13 cellular contexts compared by ENCODE assay signal in the genomic region with DNA sequence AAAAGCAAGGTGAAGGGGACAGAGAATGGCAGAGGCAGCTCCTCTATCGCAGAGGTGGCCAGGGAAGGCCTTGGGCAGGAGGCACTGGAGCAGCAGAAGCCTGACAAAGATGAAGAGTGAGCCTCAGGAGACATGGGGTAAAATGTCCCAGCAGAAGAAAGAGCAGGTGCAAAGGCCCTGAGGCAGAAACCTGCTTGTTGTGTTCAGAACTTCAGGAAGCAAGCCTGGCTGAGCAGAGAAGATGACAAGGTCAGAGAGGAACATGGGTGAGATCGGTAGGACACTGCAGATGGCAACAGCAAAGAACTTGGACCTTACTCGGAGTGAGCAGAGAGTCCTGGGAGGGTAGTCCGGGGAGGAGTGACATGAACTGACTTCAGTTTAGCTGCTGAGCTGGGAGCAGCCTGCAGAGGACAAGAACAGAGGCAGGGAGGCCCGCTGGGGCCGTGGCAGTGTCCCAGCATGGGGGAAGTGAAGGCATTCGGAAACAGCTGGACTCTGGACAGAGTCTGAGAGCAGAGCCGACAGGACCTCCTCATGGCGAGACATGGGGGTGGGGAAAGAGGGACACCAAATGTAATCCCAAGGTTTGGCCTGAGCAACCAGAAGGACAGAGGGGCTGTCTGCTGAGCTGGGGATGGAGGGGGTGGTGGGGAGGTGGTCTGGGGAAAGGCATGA.
A peak's percentile ranks its signal among the peaks of the same experiment; 100 is the strongest.
DNase-seq lines count a peak whose midpoint lies in the region; ATAC-seq and TF ChIP-seq lines count a peak whose summit lies in the region.
"Had no signal": no experiment of that assay in that cellular context is flagged by ENCODE, and none has a peak within 500 bp of the region (broad histone marks: within the 10 kb centered on the region; RNA-seq: fewer than 3 reads in every experiment).

No MANE protein-coding gene starts in this region.

- POLR2A ChIA-PET in OCI-LY7 (lab: Charles Lee), result interaction anchor here (0.6 kb wide), 1 partner anchor 101 kb away, joined by 3 read pairs; no protein-coding TSS in a partner anchor

- H4K20me1 ChIP-seq in OCI-LY7 (ENCODE audit: insufficient read depth, low read length), result no peaks in the 10 kb centered on the region

- no TSS peak for BruUV-seq in OCI-LY7 (replicated peaks; lab: Mats Ljungman, UMichigan)

- peak overlapping the region; percentile 72 to 95 (median 87) for H3K27ac Mint-ChIP-seq in CD4-positive, CD25-positive, alpha-beta regulatory T cell
- H3K27ac Mint-ChIP-seq in osteocyte (ENCODE audit: unreplicated experiment), result peak overlapping the region; percentile 99

- peak overlapping the region in 2 of 4 donors; percentile 20 to 31 for H3K4me3 Mint-ChIP-seq in CD4-positive, CD25-positive, alpha-beta regulatory T cell
- no peak overlapping the region for H3K4me3 Mint-ChIP-seq in osteocyte (ENCODE audit: unreplicated experiment)

- no peaks in the 10 kb centered on the region for H3K79me2 ChIP-seq in OCI-LY7 (ENCODE audit: insufficient read depth, low read depth, low read length)

- CTCF ChIA-PET in OCI-LY7 (lab: Charles Lee; ENCODE audit: unreplicated experiment), result no interaction called here

- H3K36me3 Mint-ChIP-seq in CD4-positive, CD25-positive, alpha-beta regulatory T cell, result peaks cover 47% of the 10 kb centered on the region
- H3K36me3 Mint-ChIP-seq in osteocyte (ENCODE audit: unreplicated experiment), result peaks cover 3% of the 10 kb centered on the region

- intact Hi-C loops in OCI-LY7 (cut with micrococcal nuclease; ENCODE audit: unreplicated experiment), result loop anchor here (10.0 kb wide), 1 partner anchor 183 kb away; no protein-coding TSS in a partner anchor

- no peaks in the 10 kb centered on the region for H3K9me3 ChIP-seq in CD4-positive, CD25-positive, alpha-beta regulatory T cell (ENCODE audit: control insufficient read depth in 2 of 2, low read length in 2 of 2)
- H3K9me3 ChIP-seq in OCI-LY7 (ENCODE audit: low read length), result no peaks in the 10 kb centered on the region
- H3K9me3 ChIP-seq: ovary, SK-N-SH had no signal

- TF ChIP-seq CTCF in OCI-LY7 (conservative IDR thresholded peaks at IDR 0.05; ENCODE audit: low read length), result no peak
- no peak for TF ChIP-seq CTCF in coronary artery (IDR thresholded peaks at IDR 0.05)
- no peak for TF ChIP-seq CTCF in osteocyte (IDR thresholded peaks at IDR 0.05)

- no peaks in the 10 kb centered on the region for H3K27me3 ChIP-seq in CD4-positive, CD25-positive, alpha-beta regulatory T cell (ENCODE audit: control insufficient read depth, insufficient read depth, low read length)
- H3K27me3 ChIP-seq: ovary had no signal

- no peaks in the 10 kb centered on the region for H3K9me3 Mint-ChIP-seq in CD4-positive, CD25-positive, alpha-beta regulatory T cell
- H3K9me3 Mint-ChIP-seq in osteocyte (ENCODE audit: unreplicated experiment), result no peaks in the 10 kb centered on the region

- H3K36me3 ChIP-seq in CD4-positive, CD25-positive, alpha-beta regulatory T cell (ENCODE audit: control insufficient read depth, insufficient read depth, low read length), result peaks cover 54% of the 10 kb centered on the region
- H3K36me3 ChIP-seq in OCI-LY7 (ENCODE audit: insufficient read depth, low read length), result peaks cover 14% of the 10 kb centered on the region
- H3K36me3 ChIP-seq: ovary had no signal

- no peaks in the 10 kb centered on the region for H3K27me3 Mint-ChIP-seq in CD4-positive, CD25-positive, alpha-beta regulatory T cell
- H3K27me3 Mint-ChIP-seq in osteocyte (ENCODE audit: unreplicated experiment), result no peaks in the 10 kb centered on the region

- H3K4me1 Mint-ChIP-seq in CD4-positive, CD25-positive, alpha-beta regulatory T cell, result peaks cover 20 to 95% (median 67%) of the 10 kb centered on the region in 4 donors
- peaks cover 53% of the 10 kb centered on the region for H3K4me1 Mint-ChIP-seq in osteocyte (ENCODE audit: unreplicated experiment)

- no peak overlapping the region for H3K27ac ChIP-seq in CD4-positive, CD25-positive, alpha-beta regulatory T cell (ENCODE audit: insufficient read depth, low read length, poor library complexity, severe bottlenecking)
- H3K27ac ChIP-seq in OCI-LY7 (ENCODE audit: low read depth, low read length, poor library complexity, severe bottlenecking) (no peak overlapping the region), coronary artery (peak overlapping the region; percentile 94 to 95)
- H3K27ac ChIP-seq: ovary had no signal

- H3K9me2 ChIP-seq in OCI-LY7 (ENCODE audit: insufficient read depth, low read length), result no peaks in the 10 kb centered on the region
- H3K9me2 ChIP-seq: SK-N-SH had no signal

- H3K4me3 ChIP-seq in CD4-positive, CD25-positive, alpha-beta regulatory T cell (ENCODE audit: low read depth, low read length), result no peak overlapping the region
- H3K4me3 ChIP-seq in OCI-LY7 (ENCODE audit: low read depth, low read length, poor library complexity, severe bottlenecking) (no peak overlapping the region), coronary artery (no peak overlapping the region)
- H3K4me3 ChIP-seq: ovary had no signal

- DNase-seq in CD4-positive, CD25-positive, alpha-beta regulatory T cell, result no peak
- peak; percentile 52 for DNase-seq in OCI-LY7 (ENCODE audit: low spot score)
- DNase-seq in coronary artery (ENCODE audit: low spot score), result no peak
- no peak for DNase-seq in osteocyte (ENCODE audit: extremely low spot score, unreplicated experiment)
- no peak for DNase-seq in activated CD4-positive, CD25-positive, alpha-beta regulatory T cell (lab: John Stamatoyannopoulos, UW)
- no peak for DNase-seq in NCI-H187 (lab: John Stamatoyannopoulos, UW)
- DNase-seq: activated CD8-positive, alpha-beta memory T cell treated with anti-CD3 and anti-CD28 coated beads for 24 hours; NCI-H526 treated with DMSO at 0.1 percent for 48 hours; ovary; SK-N-SH; stimulated activated CD4-positive, alpha-beta T cell treated with anti-CD3 and anti-CD28 coated beads, Interleukin-4, amount 100 ng/mL, for 1 hour had no signal

- H3K4me1 ChIP-seq in CD4-positive, CD25-positive, alpha-beta regulatory T cell (ENCODE audit: control insufficient read depth, insufficient read depth, low read length, poor library complexity, severe bottlenecking), result peaks cover 48% of the 10 kb centered on the region
- peaks cover 64% of the 10 kb centered on the region for H3K4me1 ChIP-seq in OCI-LY7 (ENCODE audit: insufficient read depth, low read length, poor library complexity, severe bottlenecking)

- ATAC-seq in CD4-positive, CD25-positive, alpha-beta regulatory T cell (ENCODE audit: low read depth in 2 of 2), result no peak
- no peak for ATAC-seq in HG02642 (IDR thresholded peaks at IDR 0.05; ENCODE audit: poor library complexity, unreplicated experiment)
- ATAC-seq in GM18873 (IDR thresholded peaks at IDR 0.05; ENCODE audit: low FRiP score, unreplicated experiment), result no peak

- H3K4me2 ChIP-seq in OCI-LY7 (ENCODE audit: low read length), result no peak overlapping the region
- H3K4me2 ChIP-seq: SK-N-SH had no signal

- no peak overlapping the region for H2AFZ ChIP-seq in OCI-LY7 (ENCODE audit: low read length)

Comparison
In these comparisons a context has a peak if more than half of its experiments do, and no peak if none do; other contexts are left out.
1. H3K27ac ChIP-seq: peak in coronary artery (2 of 2); none in CD4-positive, CD25-positive, alpha-beta regulatory T cell (single experiment) and OCI-LY7 (single experiment).